ENCODE assay signal across 26 cellular contexts in the genomic region with DNA sequence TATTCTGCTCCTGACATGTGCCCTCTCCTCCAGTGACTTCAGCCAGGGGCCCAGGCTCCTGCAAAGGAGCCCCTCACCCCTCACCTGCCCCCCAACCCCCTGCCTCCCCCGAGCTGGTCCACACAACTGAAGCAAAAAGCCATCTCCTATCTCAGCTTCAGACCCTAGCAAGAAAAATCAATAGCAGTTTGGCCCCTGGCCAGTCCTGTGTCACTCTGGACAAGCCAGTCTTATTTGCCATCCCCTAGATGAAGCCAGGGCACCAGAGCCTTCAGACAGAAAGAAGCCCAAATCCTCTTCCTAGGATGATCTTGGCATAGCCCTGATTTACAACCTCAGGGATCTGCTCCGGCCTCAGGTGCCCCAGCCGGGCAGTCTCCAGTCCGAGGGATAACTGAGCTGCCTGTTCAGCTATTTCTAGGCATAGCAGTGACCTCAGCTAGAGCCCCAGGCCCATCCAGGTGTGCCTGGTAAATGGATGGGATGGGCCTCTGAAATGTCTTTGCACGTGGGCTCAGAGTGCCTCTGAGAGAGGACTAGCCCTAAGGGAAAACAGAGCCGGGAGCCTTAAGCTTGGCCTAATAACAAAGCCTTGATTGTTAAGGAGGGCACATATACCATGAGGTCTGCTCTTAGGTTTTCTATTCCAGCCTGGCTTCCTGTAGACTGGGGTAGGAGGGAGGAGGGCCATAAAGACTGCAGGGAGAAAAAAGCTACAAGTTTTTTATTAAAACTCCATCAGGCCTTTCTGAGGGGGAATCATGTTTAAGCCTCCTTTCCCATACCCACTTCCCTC.
DNase-seq lines count a peak whose midpoint lies in the region; ATAC-seq lines count a peak whose summit lies in the region.
"Had no signal": no experiment of that assay in that cellular context is flagged by ENCODE, and none has a peak within 500 bp of the region (broad histone marks: within the 10 kb centered on the region; RNA-seq: fewer than 3 reads in every experiment).

No MANE protein-coding gene starts in this region.

- H3K9me3 Mint-ChIP-seq in activated naive CD4-positive, alpha-beta T cell treated with anti-CD3 and anti-CD28 coated beads, Interleukin-2, amount 10 ng/mL, durations not matched to agents 7 days and 5 days, result peaks cover 2% of the 10 kb centered on the region
- H3K9me3 Mint-ChIP-seq: activated B cell treated with CpG ODN at 0.5 μM for 24 hours; activated T-cell treated with anti-CD3 and anti-CD28 coated beads, Interleukin-2, amount 50 U/mL, for 4 hours; immature natural killer cell had no signal

- no peaks in the 10 kb centered on the region for H3K4me1 Mint-ChIP-seq in activated naive CD4-positive, alpha-beta T cell treated with anti-CD3 and anti-CD28 coated beads, Interleukin-2, amount 10 ng/mL, durations not matched to agents 7 days and 5 days
- H3K4me1 Mint-ChIP-seq: activated B cell treated with CpG ODN at 0.5 μM for 24 hours; CD4-positive, CD25-positive, alpha-beta regulatory T cell; immature natural killer cell had no signal

- peaks cover 0 to 6% (median 0%) of the 10 kb centered on the region in 11 experiments; a peak in 1 of 22 replicates for H3K9me3 ChIP-seq in BLaER1 treated with 17β-estradiol and CSF1 and Interleukin-3, amounts not matched to agents 10 nM and 100 nM (replicated peaks in 1 of 11)
- H3K9me3 ChIP-seq: adrenal gland, stomach, tibial artery had no signal

- H3K4me2 ChIP-seq in BLaER1 treated with 17β-estradiol and CSF1 and Interleukin-3, amounts not matched to agents 10 nM and 100 nM, result peak overlapping the region in 7 of 11 experiments; percentile 18 to 53 (median 39); a peak in 8 of 22 replicates

- no peak overlapping the region for H3K4me3 Mint-ChIP-seq in activated naive CD4-positive, alpha-beta T cell treated with anti-CD3 and anti-CD28 coated beads, Interleukin-2, amount 10 ng/mL, durations not matched to agents 7 days and 5 days
- H3K4me3 Mint-ChIP-seq: activated B cell treated with CpG ODN at 0.5 μM for 24 hours; activated T-cell treated with anti-CD3 and anti-CD28 coated beads, Interleukin-2, amount 50 U/mL, for 4 hours; brain; CD4-positive, CD25-positive, alpha-beta regulatory T cell; immature natural killer cell had no signal

- peaks cover 13% of the 10 kb centered on the region for H3K27me3 Mint-ChIP-seq in activated naive CD4-positive, alpha-beta T cell treated with anti-CD3 and anti-CD28 coated beads, Interleukin-2, amount 10 ng/mL, durations not matched to agents 7 days and 5 days
- H3K27me3 Mint-ChIP-seq: brain; CD4-positive, CD25-positive, alpha-beta regulatory T cell had no signal

- no peak overlapping the region for H3K27ac ChIP-seq in BLaER1 treated with 17β-estradiol and CSF1 and Interleukin-3, amounts not matched to agents 10 nM and 100 nM
- H3K27ac ChIP-seq: adrenal gland, stomach, tibial artery had no signal

- H3K9ac ChIP-seq in BLaER1 treated with 17β-estradiol and CSF1 and Interleukin-3, amounts not matched to agents 10 nM and 100 nM, result no peak overlapping the region

- peak; percentile 54 for DNase-seq in COR-L47 (lab: John Stamatoyannopoulos, UW)
- peak; percentile 0 for DNase-seq in NCI-H526 treated with DMSO at 0.1 percent for 48 hours (lab: John Stamatoyannopoulos, UW)
- peak; percentile 93 for DNase-seq in islet precursor cell
- no peak for DNase-seq in iPS-NIHi11 (ENCODE audit: low spot score)
- no peak for DNase-seq in activated naive CD4-positive, alpha-beta T cell treated with anti-CD3 and anti-CD28 coated beads, Interleukin-2, amount 10 ng/mL, durations not matched to agents 7 days and 5 days
- no peak for DNase-seq in activated T-cell treated with anti-CD3 and anti-CD28 coated beads, Interleukin-2, amount 50 U/mL, for 48 hours
- DNase-seq: activated B cell treated with CpG ODN at 0.5 μM for 24 hours; activated CD4-positive, alpha-beta T cell treated with anti-CD3 and anti-CD28 coated beads, Interleukin-2, amount 50 U/mL, for 1 hour; activated naive CD4-positive, alpha-beta T cell; activated T-cell treated with anti-CD3 and anti-CD28 coated beads, Interleukin-2, amount 50 U/mL, for 4 hours; adrenal gland; CD4-positive, CD25-positive, alpha-beta regulatory T cell; GF-D8; hippocampal formation; immature natural killer cell; KG1; left ventricle myocardium superior; NCI-H1694 treated with DMSO at 0.1 percent for 48 hours; nucleus accumbens; stimulated activated CD8-positive, alpha-beta memory T cell treated with anti-CD3 and anti-CD28 coated beads, Interleukin-4, amount 100 ng/mL, for 48 hours; stomach; tibial artery had no signal

- peaks cover 0 to 45% (median 38%) of the 10 kb centered on the region in 10 experiments; a peak in 16 of 20 replicates for H3K4me1 ChIP-seq in BLaER1 treated with 17β-estradiol and CSF1 and Interleukin-3, amounts not matched to agents 10 nM and 100 nM
- H3K4me1 ChIP-seq: adrenal gland had no signal

- CTCF ChIA-PET in activated naive CD4-positive, alpha-beta T cell treated with anti-CD3 and anti-CD28 coated beads, Interleukin-2, amount 10 ng/mL, durations not matched to agents 7 days and 5 days (lab: Charles Lee), result interaction anchor here (0.9 kb wide), 1 partner anchor 59 kb away, joined by 3 read pairs; no protein-coding TSS in a partner anchor

- H4K20me1 ChIP-seq in BLaER1 treated with 17β-estradiol and CSF1 and Interleukin-3, amounts not matched to agents 10 nM and 100 nM, result no peaks in the 10 kb centered on the region

- no peaks in the 10 kb centered on the region for H3K27me3 ChIP-seq in BLaER1 treated with 17β-estradiol and CSF1 and Interleukin-3, amounts not matched to agents 10 nM and 100 nM
- H3K27me3 ChIP-seq: adrenal gland, stomach, tibial artery had no signal

- no peaks in the 10 kb centered on the region for H3K36me3 Mint-ChIP-seq in activated naive CD4-positive, alpha-beta T cell treated with anti-CD3 and anti-CD28 coated beads, Interleukin-2, amount 10 ng/mL, durations not matched to agents 7 days and 5 days
- H3K36me3 Mint-ChIP-seq: brain; CD4-positive, CD25-positive, alpha-beta regulatory T cell; immature natural killer cell had no signal

- no peaks in the 10 kb centered on the region for H3K36me3 ChIP-seq in BLaER1 treated with 17β-estradiol and CSF1 and Interleukin-3, amounts not matched to agents 10 nM and 100 nM
- H3K36me3 ChIP-seq: adrenal gland, stomach, tibial artery had no signal

- H3K27ac Mint-ChIP-seq in activated naive CD4-positive, alpha-beta T cell treated with anti-CD3 and anti-CD28 coated beads, Interleukin-2, amount 10 ng/mL, durations not matched to agents 7 days and 5 days, result no peak overlapping the region
- H3K27ac Mint-ChIP-seq: activated B cell treated with CpG ODN at 0.5 μM for 24 hours; CD4-positive, CD25-positive, alpha-beta regulatory T cell; immature natural killer cell had no signal

- no peak overlapping the region for H3K4me3 ChIP-seq in BLaER1 treated with 17β-estradiol and CSF1 and Interleukin-3, amounts not matched to agents 10 nM and 100 nM
- H3K4me3 ChIP-seq: adrenal gland, stomach, tibial artery had no signal

- no peak for ATAC-seq in HG03442 (IDR thresholded peaks at IDR 0.05; ENCODE audit: unreplicated experiment)
- ATAC-seq: activated T-cell treated with anti-CD3 and anti-CD28 coated beads, Interleukin-2, amount 50 U/mL, for 4 hours; left ventricle myocardium superior; Panc1 had no signal

Comparison
In these comparisons a context has a peak if more than half of its experiments do, and no peak if none do; other contexts are left out.
1. DNase-seq: peak in COR-L47 (single experiment), NCI-H526 treated with DMSO at 0.1 percent for 48 hours (single experiment) and islet precursor cell (single experiment); none in iPS-NIHi11 (single experiment), activated naive CD4-positive, alpha-beta T cell treated with anti-CD3 and anti-CD28 coated beads, Interleukin-2, amount 10 ng/mL, durations not matched to agents 7 days and 5 days (single experiment) and activated T-cell treated with anti-CD3 and anti-CD28 coated beads, Interleukin-2, amount 50 U/mL, for 48 hours (0 of 2).